In genomic region chr1:210359255-210359654, GRCh38 we compare ENCODE assay signal across 20 cellular contexts. TPM values are rescaled to one million over a fixed set of nuclear protein-coding genes. Genes with fewer than 3 reads are reported as not detected.
DNase-seq lines count a peak whose midpoint lies in the region; ATAC-seq, FAIRE-seq and TF ChIP-seq lines count a peak whose summit lies in the region.
"Had no signal": no experiment of that assay in that cellular context is flagged by ENCODE, and none has a peak within 500 bp of the region (broad histone marks: within the 10 kb centered on the region; RNA-seq: fewer than 3 reads in every experiment).

No MANE protein-coding gene starts in this region.

- CTCF ChIA-PET in HepG2 (lab: Yijun Ruan, JAX; ENCODE audit: low intra/inter-chr PET ratio, low total read pairs): interaction anchor here (1.3 kb wide), 1 partner anchor 42 kb away, joined by 3 read pairs; no protein-coding TSS in a partner anchor
- CTCF ChIA-PET in CD8-positive, alpha-beta memory T cell (lab: Charles Lee): interaction anchor here (1.2 to 3.1 kb wide), 3 partner anchors 15 to 26 kb away, joined by 3 to 9 read pairs (median 4); no protein-coding TSS in a partner anchor

- WGBS in HepG2 (ENCODE audit: low lambda C conversion rate): no CpG with 5 or more reads among the region's 3 CpGs

- H3K4me3 Mint-ChIP-seq in nephron: no peak overlapping the region
- no peak overlapping the region for H3K4me3 Mint-ChIP-seq in CD8-positive, alpha-beta memory T cell
- H3K4me3 Mint-ChIP-seq: CD4-positive, CD25-positive, alpha-beta regulatory T cell; IgD-negative memory B cell had no signal

- H3K27ac ChIP-seq in HUES48 (ENCODE audit: low read depth, low read length): peak overlapping the region; percentile 2
- no peak overlapping the region for H3K27ac ChIP-seq in HepG2 (ENCODE audit: extremely low read length, insufficient read depth, low read length)
- H3K27ac ChIP-seq in CD8-positive, alpha-beta memory T cell (ENCODE audit: low read depth, low read length): no peak overlapping the region
- H3K27ac ChIP-seq: HL-60 had no signal

- FAIRE-seq in HepG2 (lab: Jason Lieb, UNC): no peak
- FAIRE-seq: GM12892, GM18507 had no signal

- TF ChIP-seq POLR2A in HepG2 (IDR thresholded peaks at IDR 0.05; ENCODE audit: insufficient read depth in 1 of 2, low read depth in 2 of 2, low read length in 2 of 2): no peak

- no peak overlapping the region for H2AFZ ChIP-seq in HepG2 (ENCODE audit: low read length)

- H3K27me3 ChIP-seq in HUES48 (ENCODE audit: control insufficient read depth, insufficient read depth, low read length) (no peaks in the 10 kb centered on the region), HepG2 (ENCODE audit: control insufficient read depth in 1 of 2, insufficient read depth in 2 of 2, low read length in 2 of 2) (no peaks in the 10 kb centered on the region; a peak in 1 of 5 replicates)
- no peaks in the 10 kb centered on the region for H3K27me3 ChIP-seq in CD8-positive, alpha-beta memory T cell (ENCODE audit: insufficient read depth, low read length, poor library complexity, severe bottlenecking)
- H3K27me3 ChIP-seq: BE2C had no signal

- TF ChIP-seq CTCF in HepG2 (CRISPR knock-in tag; IDR thresholded peaks at IDR 0.05) (no peak), nephron (IDR thresholded peaks at IDR 0.05; ENCODE audit: unreplicated experiment in 3 of 3) (no peak), omental fat pad (IDR thresholded peaks at IDR 0.05) (no peak)

- H4K20me1 ChIP-seq in HepG2 (ENCODE audit: insufficient read depth, low read length): no peaks in the 10 kb centered on the region

- ATAC-seq in HepG2: no peak
- ATAC-seq in omental fat pad (ENCODE audit: low FRiP score): no peak
- ATAC-seq in HG02588 (IDR thresholded peaks at IDR 0.05; ENCODE audit: unreplicated experiment): no peak

- no peaks in the 10 kb centered on the region for H3K36me3 Mint-ChIP-seq in nephron (ENCODE audit: low read depth)
- H3K36me3 Mint-ChIP-seq in CD8-positive, alpha-beta memory T cell: peaks cover 0 to 18% (median 2%) of the 10 kb centered on the region in 3 donors
- H3K36me3 Mint-ChIP-seq: CD4-positive, CD25-positive, alpha-beta regulatory T cell had no signal

- H3K9me3 ChIP-seq in HUES48 (ENCODE audit: control insufficient read depth, insufficient read depth, low read length) (no peaks in the 10 kb centered on the region), HepG2 (ENCODE audit: low read length) (no peaks in the 10 kb centered on the region)
- H3K9me3 ChIP-seq in CD8-positive, alpha-beta memory T cell (ENCODE audit: low read length): no peaks in the 10 kb centered on the region
- H3K9me3 ChIP-seq: BE2C, Caco-2, HAP-1 had no signal

- peak overlapping the region in 2 of 3 experiments; percentile 10 to 77 for H3K27ac Mint-ChIP-seq in nephron
- H3K27ac Mint-ChIP-seq in CD8-positive, alpha-beta memory T cell: no peak overlapping the region
- H3K27ac Mint-ChIP-seq: CD4-positive, CD25-positive, alpha-beta regulatory T cell; IgD-negative memory B cell had no signal

- no peaks in the 10 kb centered on the region for H3K79me2 ChIP-seq in HepG2 (ENCODE audit: insufficient read depth, low read length)

- no peak overlapping the region for H3K4me2 ChIP-seq in HepG2 (ENCODE audit: low read depth, low read length)

- no TSS peak for BruUV-seq in HepG2 (replicated peaks; lab: Mats Ljungman, UMichigan)

- no peak for DNase-seq in HepG2 (ENCODE audit: low spot score)
- DNase-seq in CD8-positive, alpha-beta memory T cell: no peak
- DNase-seq in omental fat pad (ENCODE audit: low spot score): no peak
- no peak for DNase-seq in pons (ENCODE audit: low spot score)
- DNase-seq: BE2C; C1 segment of cervical spinal cord; Caco-2; CD4-positive, CD25-positive, alpha-beta regulatory T cell; DMS153; DMS79; GDM1; KBM-7 had no signal

- no peak overlapping the region for H3K9ac ChIP-seq in HUES48 (ENCODE audit: low read depth, low read length)
- H3K9ac ChIP-seq in HepG2 (ENCODE audit: insufficient read depth, low read depth, low read length): no peak overlapping the region

- H3K27me3 Mint-ChIP-seq in nephron (ENCODE audit: low read depth): peaks cover 4% of the 10 kb centered on the region
- H3K27me3 Mint-ChIP-seq in CD8-positive, alpha-beta memory T cell: no peaks in the 10 kb centered on the region
- H3K27me3 Mint-ChIP-seq: IgD-negative memory B cell had no signal

- peaks cover 6% of the 10 kb centered on the region for H3K4me1 Mint-ChIP-seq in nephron
- H3K4me1 Mint-ChIP-seq in CD8-positive, alpha-beta memory T cell: peaks cover 0 to 6% (median 3%) of the 10 kb centered on the region in 3 donors
- H3K4me1 Mint-ChIP-seq: CD4-positive, CD25-positive, alpha-beta regulatory T cell had no signal

- peaks cover 23% of the 10 kb centered on the region for H3K4me1 ChIP-seq in HUES48 (ENCODE audit: control insufficient read depth, insufficient read depth, low read length)
- peaks cover 24% of the 10 kb centered on the region for H3K4me1 ChIP-seq in HepG2 (ENCODE audit: insufficient read depth, low read length)
- no peaks in the 10 kb centered on the region for H3K4me1 ChIP-seq in CD8-positive, alpha-beta memory T cell (ENCODE audit: insufficient read depth, low read length)
- H3K4me1 ChIP-seq: BE2C, Caco-2 had no signal

- TF ChIP-seq RAD21 in HepG2 (CRISPR knock-in tag; IDR thresholded peaks at IDR 0.05): no peak

- in situ Hi-C loops in HepG2 (cut with HindIII; ENCODE audit: extremely low pct_ligation_motif_present, low pct_unique_long_range_greater_than_20kb): no loop called here

- H3K4me3 ChIP-seq in HUES48 (ENCODE audit: low read depth, low read length) (no peak overlapping the region), HepG2 (replicated peaks in 1 of 3; ENCODE audit: insufficient read depth in 1 of 3, low read depth in 2 of 3, low read length in 3 of 3) (no peak overlapping the region)
- no peak overlapping the region for H3K4me3 ChIP-seq in CD8-positive, alpha-beta memory T cell (ENCODE audit: low read length)
- H3K4me3 ChIP-seq: HAP-1 had no signal

- intact Hi-C loops in HepG2 (cut with micrococcal nuclease; ENCODE audit: unreplicated experiment): no loop called here

- H3K9me3 Mint-ChIP-seq in nephron: no peaks in the 10 kb centered on the region
- H3K9me3 Mint-ChIP-seq in CD8-positive, alpha-beta memory T cell: no peaks in the 10 kb centered on the region
- H3K9me3 Mint-ChIP-seq: IgD-negative memory B cell had no signal

- no peak for TF ChIP-seq EP300 in HepG2 (IDR thresholded peaks at IDR 0.05; ENCODE audit: low read depth in 2 of 2, low read length in 2 of 2)
- TF ChIP-seq EP300 in HepG2 (CRISPR knock-in tag; IDR thresholded peaks at IDR 0.05; ENCODE audit: borderline replicate concordance): no peak

- H3K36me3 ChIP-seq in HUES48 (ENCODE audit: control insufficient read depth, insufficient read depth, low read length) (no peaks in the 10 kb centered on the region), HepG2 (replicated peaks in 1 of 2; ENCODE audit: control insufficient read depth in 1 of 2, insufficient read depth in 2 of 2, low read length in 2 of 2) (no peaks in the 10 kb centered on the region)
- H3K36me3 ChIP-seq in CD8-positive, alpha-beta memory T cell (ENCODE audit: insufficient read depth, low read length): no peaks in the 10 kb centered on the region
- H3K36me3 ChIP-seq: BE2C, HAP-1 had no signal

- POLR2A ChIA-PET in HepG2 (lab: Yijun Ruan, JAX): no interaction called here
- POLR2A ChIA-PET in CD8-positive, alpha-beta memory T cell (lab: Charles Lee): no interaction called here

TF ChIP-seq in HepG2, 621 proteins besides CTCF, POLR2A, EP300 and RAD21 (continues in another document):
- TF ChIP-seq TFAP4 (IDR thresholded peaks at IDR 0.05; ENCODE audit: borderline replicate concordance, low read depth): peak; percentile 57; the same call in 1 of the 2 replicates
- no peak for TF ChIP-seq SMYD3 (CRISPR knock-in tag; IDR thresholded peaks at IDR 0.05)
- TF ChIP-seq THYN1 (CRISPR knock-in tag; IDR thresholded peaks at IDR 0.05; ENCODE audit: borderline replicate concordance, low read depth): no peak
- TF ChIP-seq NFE2L2 (IDR thresholded peaks at IDR 0.05; ENCODE audit: low read length): no peak

RNA-seq across cellular contexts. Expression of gene HHAT, which starts 30.6 kb away (rescaled TPM):
- total RNA-seq in HepG2 (2016; rRNA removed; fragmentation: Illumina TruSeq; extraction: Trizol): 2.9 and 4.9 TPM in 2 replicates
- total RNA-seq in HepG2 (2016; cell fraction: cytosol; rRNA removed; fragmentation: Illumina TruSeq; extraction: Trizol; ENCODE audit: low read depth): 0.79 and 1.2 TPM in 2 replicates
- 3.2 and 4.8 TPM in 2 replicates for total RNA-seq in HepG2 (2016; cell fraction: insoluble cytoplasmic fraction; rRNA removed; fragmentation: Illumina TruSeq; extraction: Trizol)
- total RNA-seq in HepG2 (2016; cell fraction: membrane; rRNA removed; fragmentation: Illumina TruSeq; extraction: Trizol): 2.1 and 2.5 TPM in 2 replicates
- 7.4 and 8.0 TPM in 2 replicates for total RNA-seq in HepG2 (2016; cell fraction: nucleus; rRNA removed; fragmentation: Illumina TruSeq; extraction: Trizol)
- polyA plus RNA-seq in HepG2 (2011; rRNA removed): 2.6 and 3.5 TPM in 2 replicates
- 3.1 and 5.9 TPM in 2 replicates for polyA plus RNA-seq in HepG2 (2011; cell fraction: cytosol; rRNA removed)
- polyA plus RNA-seq in HepG2 (2011; cell fraction: nucleus; rRNA removed): 6.0 and 6.9 TPM in 2 replicates
- polyA plus RNA-seq in HepG2 (2012): 1.3 and 1.7 TPM in 2 replicates
- 0.36 and 0.60 TPM in 2 replicates for polyA plus RNA-seq in HepG2 (2016; cell fraction: cytosol; fragmentation: Illumina TruSeq; extraction: Trizol; ENCODE audit: low read depth)
- polyA plus RNA-seq in HepG2 (2016; cell fraction: insoluble cytoplasmic fraction; fragmentation: Illumina TruSeq; extraction: Trizol; ENCODE audit: low read depth): 2.6 TPM in 2 replicates
- polyA plus RNA-seq in HepG2 (2016; cell fraction: membrane; fragmentation: Illumina TruSeq; extraction: Trizol; ENCODE audit: low read depth): 1.4 and 1.5 TPM in 2 replicates
- polyA plus RNA-seq in HepG2 (2016; cell fraction: nucleus; fragmentation: Illumina TruSeq; extraction: Trizol; ENCODE audit: insufficient read depth, low read depth): 5.5 and 6.1 TPM in 2 replicates
- 1.1 and 11.2 TPM in 2 replicates for polyA minus RNA-seq in HepG2 (2011; rRNA and poly(A)+ RNA removed; ENCODE audit: low replicate concordance)
- polyA minus RNA-seq in HepG2 (2011; cell fraction: cytosol; rRNA and poly(A)+ RNA removed): 2.0 and 2.2 TPM in 2 replicates
- polyA minus RNA-seq in HepG2 (2011; cell fraction: nucleus; rRNA and poly(A)+ RNA removed): 12.7 and 14.0 TPM in 2 replicates
- total RNA-seq in CD8-positive, alpha-beta memory T cell: 1 to 10 TPM; 1.4 to 2.1 TPM
- polyA plus RNA-seq in CD8-positive, alpha-beta memory T cell: 4.6 TPM
- 1 to 10 TPM; 3.4 to 7.8 (median 4.6) TPM for total RNA-seq in omental fat pad

Comparison
In these comparisons a context has a peak if more than half of its experiments do, and no peak if none do; other contexts are left out.
1. H3K27ac Mint-ChIP-seq: peak in nephron (2 of 3); none in CD8-positive, alpha-beta memory T cell (0 of 8).